In the genomic region with DNA sequence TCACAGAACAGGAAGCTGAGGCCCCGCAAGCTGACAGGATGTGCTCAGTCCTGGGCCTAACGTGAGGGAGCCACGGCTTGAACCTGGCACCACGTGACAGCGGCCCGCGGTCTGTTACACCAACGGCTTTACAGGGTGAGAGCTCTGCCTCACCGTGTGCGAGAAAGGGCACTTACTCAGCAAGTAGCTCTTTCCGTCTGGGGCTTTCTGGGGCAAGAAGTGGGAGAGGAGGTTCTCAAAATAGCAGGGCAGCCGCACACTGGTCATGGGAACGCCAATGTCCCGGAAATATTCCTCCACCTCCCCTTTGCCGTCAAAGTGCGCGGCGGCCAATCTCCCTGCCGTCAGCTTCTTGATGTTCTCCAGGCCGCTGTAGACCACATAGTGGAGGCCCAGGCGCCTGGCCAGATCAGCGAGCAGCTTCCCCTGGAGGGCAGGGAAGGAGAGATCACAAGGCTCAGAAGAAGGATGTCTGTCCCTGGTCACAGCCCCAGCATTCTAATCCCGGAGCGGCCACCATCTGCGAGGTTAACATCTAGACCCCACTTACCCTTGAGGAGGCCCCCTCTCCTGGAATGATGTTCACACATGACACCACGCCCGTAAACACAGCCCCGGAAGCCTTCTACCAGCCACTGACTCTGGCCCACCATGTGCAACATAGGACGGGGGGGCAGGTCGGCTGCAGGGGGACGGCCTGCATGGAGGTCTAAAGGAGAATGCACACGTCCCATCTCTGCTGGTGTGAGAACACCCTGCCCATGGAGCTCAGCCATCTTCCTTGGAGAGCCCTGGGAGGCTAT, we compare ENCODE assay signal across 10 cellular contexts. TPM values are rescaled to one million over a fixed set of nuclear protein-coding genes. Genes with fewer than 3 reads are reported as not detected.
A peak's percentile ranks its signal among the peaks of the same experiment; 100 is the strongest.
DNase-seq lines count a peak whose midpoint lies in the region; ATAC-seq, FAIRE-seq and TF ChIP-seq lines count a peak whose summit lies in the region.
"Had no signal": no experiment of that assay in that cellular context is flagged by ENCODE, and none has a peak within 500 bp of the region (broad histone marks: within the 10 kb centered on the region; RNA-seq: fewer than 3 reads in every experiment).

No MANE protein-coding gene starts in this region.

- no TSS peak for BruUV-seq in HepG2 (replicated peaks; lab: Mats Ljungman, UMichigan)

- H4K20me1 ChIP-seq in HepG2 (ENCODE audit: insufficient read depth, low read length) = no peaks in the 10 kb centered on the region

- H3K4me1 ChIP-seq in HepG2 (ENCODE audit: insufficient read depth, low read length) = peaks cover 41% of the 10 kb centered on the region

- no peak overlapping the region for H3K9ac ChIP-seq in HepG2 (ENCODE audit: insufficient read depth, low read depth, low read length)

- H3K27me3 ChIP-seq in HepG2 (ENCODE audit: control insufficient read depth in 1 of 2, insufficient read depth in 2 of 2, low read length in 2 of 2) = no peaks in the 10 kb centered on the region

- no peak overlapping the region for H3K4me3 ChIP-seq in HepG2 (replicated peaks in 1 of 3; ENCODE audit: insufficient read depth in 1 of 3, low read depth in 2 of 3, low read length in 3 of 3)

- intact Hi-C loops in HepG2 (cut with micrococcal nuclease; ENCODE audit: unreplicated experiment) = no loop called here

- ATAC-seq in T-helper 17 cell = peak; percentile 96
- no peak for ATAC-seq in HepG2
- ATAC-seq in HG03175 (IDR thresholded peaks at IDR 0.05; ENCODE audit: unreplicated experiment) = no peak
- ATAC-seq in HG02870 (IDR thresholded peaks at IDR 0.05; ENCODE audit: unreplicated experiment) = no peak

- TF ChIP-seq RAD21 in HepG2 (CRISPR knock-in tag; IDR thresholded peaks at IDR 0.05) = no peak

- no peak overlapping the region for H3K4me2 ChIP-seq in HepG2 (ENCODE audit: low read depth, low read length)

- TF ChIP-seq POLR2A in HepG2 (IDR thresholded peaks at IDR 0.05; ENCODE audit: insufficient read depth in 1 of 2, low read depth in 2 of 2, low read length in 2 of 2) = no peak

- H3K27me3 Mint-ChIP-seq in T-helper 17 cell = no peaks in the 10 kb centered on the region

- 97% methylated on average over 16 of the region's 32 CpGs for WGBS in HepG2 (ENCODE audit: low lambda C conversion rate)

- H3K79me2 ChIP-seq in HepG2 (ENCODE audit: insufficient read depth, low read length) = no peaks in the 10 kb centered on the region

- H3K36me3 ChIP-seq in HepG2 (replicated peaks in 1 of 2; ENCODE audit: control insufficient read depth in 1 of 2, insufficient read depth in 2 of 2, low read length in 2 of 2) = peaks cover 0 to 12% of the 10 kb centered on the region in 2 experiments; a peak in 3 of 5 replicates

- POLR2A ChIA-PET in HepG2 (lab: Yijun Ruan, JAX) = interaction anchor here (1.6 kb wide), 1 partner anchor 10 kb away, joined by 4 read pairs; a partner anchor contains a TSS

- H3K36me3 Mint-ChIP-seq in T-helper 17 cell (ENCODE audit: low read depth) = no peaks in the 10 kb centered on the region

- no peak overlapping the region for H3K27ac ChIP-seq in HepG2 (ENCODE audit: extremely low read length, insufficient read depth, low read length)

- no peak for FAIRE-seq in HepG2 (lab: Jason Lieb, UNC)

- DNase-seq in T-helper 17 cell (peak; percentile 31 to 37 (median 33)), HepG2 (ENCODE audit: low spot score) (no peak), DMS53 (lab: John Stamatoyannopoulos, UW) (no peak), retina (no peak)
- peak; percentile 69 for DNase-seq in activated effector memory CD4-positive, alpha-beta T cell treated with Interleukin-2 at 50 U/mL for 16 hours
- peak; percentile 32 to 39 for DNase-seq in stimulated activated CD8-positive, alpha-beta memory T cell treated with anti-CD3 and anti-CD28 coated beads, Interleukin-4, amount 100 ng/mL, for 1 hour (ENCODE audit: low read depth in 2 of 2, low spot score in 1 of 2)
- DNase-seq: caudate nucleus, NCI-H1105 had no signal

- in situ Hi-C loops in HepG2 (cut with HindIII; ENCODE audit: extremely low pct_ligation_motif_present, low pct_unique_long_range_greater_than_20kb) = no loop called here

- H3K4me3 Mint-ChIP-seq in T-helper 17 cell = peak overlapping the region; percentile 49

- no peak for TF ChIP-seq CTCF in HepG2 (CRISPR knock-in tag; IDR thresholded peaks at IDR 0.05)

- peak overlapping the region; percentile 94 for H3K27ac Mint-ChIP-seq in T-helper 17 cell

- CTCF ChIA-PET in HepG2 (lab: Yijun Ruan, JAX; ENCODE audit: low intra/inter-chr PET ratio, low total read pairs) = no interaction called here

- TF ChIP-seq EP300 in HepG2 (IDR thresholded peaks at IDR 0.05; ENCODE audit: low read depth in 2 of 2, low read length in 2 of 2) (no peak), HepG2 (CRISPR knock-in tag; IDR thresholded peaks at IDR 0.05; ENCODE audit: borderline replicate concordance) (no peak)

- H3K9me3 ChIP-seq in T-helper 17 cell (ENCODE audit: control insufficient read depth, low read length, poor library complexity, severe bottlenecking) (no peaks in the 10 kb centered on the region), HepG2 (ENCODE audit: low read length) (no peaks in the 10 kb centered on the region)

- H2AFZ ChIP-seq in HepG2 (ENCODE audit: low read length) = no peak overlapping the region

- H3K4me1 Mint-ChIP-seq in T-helper 17 cell = peaks cover 22% of the 10 kb centered on the region

RNA-seq across cellular contexts. Expression of a gene that starts 8.2 kb away (rescaled TPM):
- 10 to 100 TPM; 40.5 to 45.4 TPM for total RNA-seq in T-helper 17 cell
- total RNA-seq in HepG2 (2016; rRNA removed; fragmentation: Illumina TruSeq; extraction: Trizol) = 33.1 and 36.7 TPM in 2 replicates
- total RNA-seq in HepG2 (2016; cell fraction: cytosol; rRNA removed; fragmentation: Illumina TruSeq; extraction: Trizol; ENCODE audit: low read depth) = 60.6 and 75.2 TPM in 2 replicates
- total RNA-seq in HepG2 (2016; cell fraction: insoluble cytoplasmic fraction; rRNA removed; fragmentation: Illumina TruSeq; extraction: Trizol) = 36.3 and 39.9 TPM in 2 replicates
- total RNA-seq in HepG2 (2016; cell fraction: membrane; rRNA removed; fragmentation: Illumina TruSeq; extraction: Trizol) = 52.5 and 64.2 TPM in 2 replicates
- total RNA-seq in HepG2 (2016; cell fraction: nucleus; rRNA removed; fragmentation: Illumina TruSeq; extraction: Trizol) = 15.0 and 21.0 TPM in 2 replicates
- polyA plus RNA-seq in HepG2 (2011; rRNA removed) = 30.8 and 34.0 TPM in 2 replicates
- polyA plus RNA-seq in HepG2 (2011; cell fraction: cytosol; rRNA removed) = 41.5 and 57.5 TPM in 2 replicates
- 41.3 and 52.4 TPM in 2 replicates for polyA plus RNA-seq in HepG2 (2011; cell fraction: nucleus; rRNA removed)
- polyA plus RNA-seq in HepG2 (2012) = 17.3 and 21.3 TPM in 2 replicates
- polyA plus RNA-seq in HepG2 (2016; cell fraction: cytosol; fragmentation: Illumina TruSeq; extraction: Trizol; ENCODE audit: low read depth) = 75.5 and 80.9 TPM in 2 replicates
- 33.0 and 34.1 TPM in 2 replicates for polyA plus RNA-seq in HepG2 (2016; cell fraction: insoluble cytoplasmic fraction; fragmentation: Illumina TruSeq; extraction: Trizol; ENCODE audit: low read depth)
- polyA plus RNA-seq in HepG2 (2016; cell fraction: membrane; fragmentation: Illumina TruSeq; extraction: Trizol; ENCODE audit: low read depth) = 56.8 and 65.7 TPM in 2 replicates
- 30.1 and 31.9 TPM in 2 replicates for polyA plus RNA-seq in HepG2 (2016; cell fraction: nucleus; fragmentation: Illumina TruSeq; extraction: Trizol; ENCODE audit: insufficient read depth, low read depth)
- polyA minus RNA-seq in HepG2 (2011; rRNA and poly(A)+ RNA removed; ENCODE audit: low replicate concordance) = 40.7 and 121 TPM in 2 replicates
- polyA minus RNA-seq in HepG2 (2011; cell fraction: cytosol; rRNA and poly(A)+ RNA removed) = 15.1 and 18.1 TPM in 2 replicates
- 12.9 and 15.0 TPM in 2 replicates for polyA minus RNA-seq in HepG2 (2011; cell fraction: nucleus; rRNA and poly(A)+ RNA removed)

RNA-seq across cellular contexts. Expression of a gene that starts 10.0 kb away (rescaled TPM):
- 10 to 100 TPM; 31.9 to 58.8 TPM for total RNA-seq in T-helper 17 cell
- 70.4 and 82.4 TPM in 2 replicates for total RNA-seq in HepG2 (2016; rRNA removed; fragmentation: Illumina TruSeq; extraction: Trizol)
- total RNA-seq in HepG2 (2016; cell fraction: cytosol; rRNA removed; fragmentation: Illumina TruSeq; extraction: Trizol; ENCODE audit: low read depth) = 13.1 and 14.4 TPM in 2 replicates
- 66.8 and 82.9 TPM in 2 replicates for total RNA-seq in HepG2 (2016; cell fraction: insoluble cytoplasmic fraction; rRNA removed; fragmentation: Illumina TruSeq; extraction: Trizol)
- total RNA-seq in HepG2 (2016; cell fraction: membrane; rRNA removed; fragmentation: Illumina TruSeq; extraction: Trizol) = 18.9 and 22.2 TPM in 2 replicates
- 30.8 and 32.4 TPM in 2 replicates for total RNA-seq in HepG2 (2016; cell fraction: nucleus; rRNA removed; fragmentation: Illumina TruSeq; extraction: Trizol)
- 60.3 and 72.7 TPM in 2 replicates for polyA plus RNA-seq in HepG2 (2011; rRNA removed)
- polyA plus RNA-seq in HepG2 (2011; cell fraction: cytosol; rRNA removed) = 71.7 and 71.8 TPM in 2 replicates
- 26.0 and 36.8 TPM in 2 replicates for polyA plus RNA-seq in HepG2 (2011; cell fraction: nucleus; rRNA removed)
- 38.0 and 61.0 TPM in 2 replicates for polyA plus RNA-seq in HepG2 (2012)
- 12.6 and 14.1 TPM in 2 replicates for polyA plus RNA-seq in HepG2 (2016; cell fraction: cytosol; fragmentation: Illumina TruSeq; extraction: Trizol; ENCODE audit: low read depth)
- polyA plus RNA-seq in HepG2 (2016; cell fraction: insoluble cytoplasmic fraction; fragmentation: Illumina TruSeq; extraction: Trizol; ENCODE audit: low read depth) = 105 and 111 TPM in 2 replicates
- polyA plus RNA-seq in HepG2 (2016; cell fraction: membrane; fragmentation: Illumina TruSeq; extraction: Trizol; ENCODE audit: low read depth) = 15.3 and 17.8 TPM in 2 replicates
- 44.4 and 56.4 TPM in 2 replicates for polyA plus RNA-seq in HepG2 (2016; cell fraction: nucleus; fragmentation: Illumina TruSeq; extraction: Trizol; ENCODE audit: insufficient read depth, low read depth)
- 41.9 and 78.2 TPM in 2 replicates for polyA minus RNA-seq in HepG2 (2011; rRNA and poly(A)+ RNA removed; ENCODE audit: low replicate concordance)
- 21.1 and 25.6 TPM in 2 replicates for polyA minus RNA-seq in HepG2 (2011; cell fraction: cytosol; rRNA and poly(A)+ RNA removed)
- polyA minus RNA-seq in HepG2 (2011; cell fraction: nucleus; rRNA and poly(A)+ RNA removed) = 14.3 and 27.1 TPM in 2 replicates

RNA-seq across cellular contexts. Expression of a gene that starts 40.5 kb away (rescaled TPM):
- total RNA-seq in T-helper 17 cell (10 to 100 TPM; 27.9 to 29.7 TPM), HepG2 (2016; rRNA removed; fragmentation: Illumina TruSeq; extraction: Trizol) (75.3 and 77.0 TPM in 2 replicates)
- total RNA-seq in HepG2 (2016; cell fraction: cytosol; rRNA removed; fragmentation: Illumina TruSeq; extraction: Trizol; ENCODE audit: low read depth) = 25.0 and 28.5 TPM in 2 replicates
- total RNA-seq in HepG2 (2016; cell fraction: insoluble cytoplasmic fraction; rRNA removed; fragmentation: Illumina TruSeq; extraction: Trizol) = 71.5 and 76.4 TPM in 2 replicates
- total RNA-seq in HepG2 (2016; cell fraction: membrane; rRNA removed; fragmentation: Illumina TruSeq; extraction: Trizol) = 43.5 and 45.7 TPM in 2 replicates
- 42.9 and 52.3 TPM in 2 replicates for total RNA-seq in HepG2 (2016; cell fraction: nucleus; rRNA removed; fragmentation: Illumina TruSeq; extraction: Trizol)
- 79.9 and 83.3 TPM in 2 replicates for polyA plus RNA-seq in HepG2 (2011; rRNA removed)
- 73.4 and 79.2 TPM in 2 replicates for polyA plus RNA-seq in HepG2 (2011; cell fraction: cytosol; rRNA removed)
- 121 and 132 TPM in 2 replicates for polyA plus RNA-seq in HepG2 (2011; cell fraction: nucleus; rRNA removed)
- polyA plus RNA-seq in HepG2 (2012) = 51.0 and 51.3 TPM in 2 replicates
- polyA plus RNA-seq in HepG2 (2016; cell fraction: cytosol; fragmentation: Illumina TruSeq; extraction: Trizol; ENCODE audit: low read depth) = 9.0 and 9.9 TPM in 2 replicates
- 60.7 and 69.6 TPM in 2 replicates for polyA plus RNA-seq in HepG2 (2016; cell fraction: insoluble cytoplasmic fraction; fragmentation: Illumina TruSeq; extraction: Trizol; ENCODE audit: low read depth)
- polyA plus RNA-seq in HepG2 (2016; cell fraction: membrane; fragmentation: Illumina TruSeq; extraction: Trizol; ENCODE audit: low read depth) = 16.3 and 18.8 TPM in 2 replicates
- 95.3 and 101 TPM in 2 replicates for polyA plus RNA-seq in HepG2 (2016; cell fraction: nucleus; fragmentation: Illumina TruSeq; extraction: Trizol; ENCODE audit: insufficient read depth, low read depth)
- polyA minus RNA-seq in HepG2 (2011; rRNA and poly(A)+ RNA removed; ENCODE audit: low replicate concordance) = 68.2 and 70.0 TPM in 2 replicates
- 33.7 and 41.2 TPM in 2 replicates for polyA minus RNA-seq in HepG2 (2011; cell fraction: cytosol; rRNA and poly(A)+ RNA removed)
- 60.1 and 62.8 TPM in 2 replicates for polyA minus RNA-seq in HepG2 (2011; cell fraction: nucleus; rRNA and poly(A)+ RNA removed)

RNA-seq across cellular contexts. Expression of a gene that starts 49.8 kb away (rescaled TPM):
- total RNA-seq in T-helper 17 cell (100 to 1,000 TPM; 733 to 757 TPM), HepG2 (2016; rRNA removed; fragmentation: Illumina TruSeq; extraction: Trizol) (5.9 and 9.9 TPM in 2 replicates)
- total RNA-seq in HepG2 (2016; cell fraction: cytosol; rRNA removed; fragmentation: Illumina TruSeq; extraction: Trizol; ENCODE audit: low read depth) = 5.5 and 8.0 TPM in 2 replicates
- 4.0 and 11.9 TPM in 2 replicates for total RNA-seq in HepG2 (2016; cell fraction: insoluble cytoplasmic fraction; rRNA removed; fragmentation: Illumina TruSeq; extraction: Trizol)
- 3.5 and 3.8 TPM in 2 replicates for total RNA-seq in HepG2 (2016; cell fraction: membrane; rRNA removed; fragmentation: Illumina TruSeq; extraction: Trizol)
- total RNA-seq in HepG2 (2016; cell fraction: nucleus; rRNA removed; fragmentation: Illumina TruSeq; extraction: Trizol) = 13.2 and 15.4 TPM in 2 replicates
- 14.3 and 17.1 TPM in 2 replicates for polyA plus RNA-seq in HepG2 (2011; rRNA removed)
- polyA plus RNA-seq in HepG2 (2011; cell fraction: cytosol; rRNA removed) = 2.7 and 6.4 TPM in 2 replicates
- polyA plus RNA-seq in HepG2 (2011; cell fraction: nucleus; rRNA removed) = 179 and 209 TPM in 2 replicates
- polyA plus RNA-seq in HepG2 (2012) = 9.1 and 11.1 TPM in 2 replicates
- 0.66 and 0.77 TPM in 2 replicates for polyA plus RNA-seq in HepG2 (2016; cell fraction: cytosol; fragmentation: Illumina TruSeq; extraction: Trizol; ENCODE audit: low read depth)
- 4.2 and 5.3 TPM in 2 replicates for polyA plus RNA-seq in HepG2 (2016; cell fraction: insoluble cytoplasmic fraction; fragmentation: Illumina TruSeq; extraction: Trizol; ENCODE audit: low read depth)
- polyA plus RNA-seq in HepG2 (2016; cell fraction: membrane; fragmentation: Illumina TruSeq; extraction: Trizol; ENCODE audit: low read depth) = 1.1 and 2.1 TPM in 2 replicates
- polyA plus RNA-seq in HepG2 (2016; cell fraction: nucleus; fragmentation: Illumina TruSeq; extraction: Trizol; ENCODE audit: insufficient read depth, low read depth) = 28.1 and 39.8 TPM in 2 replicates
- 26.6 and 27.6 TPM in 2 replicates for polyA minus RNA-seq in HepG2 (2011; rRNA and poly(A)+ RNA removed; ENCODE audit: low replicate concordance)
- polyA minus RNA-seq in HepG2 (2011; cell fraction: cytosol; rRNA and poly(A)+ RNA removed) = 8.2 and 9.7 TPM in 2 replicates
- 35.3 and 35.7 TPM in 2 replicates for polyA minus RNA-seq in HepG2 (2011; cell fraction: nucleus; rRNA and poly(A)+ RNA removed)

Comparison
In these comparisons a context has a peak if more than half of its experiments do, and no peak if none do; other contexts are left out.
1. DNase-seq: peak in T-helper 17 cell (3 of 3), activated effector memory CD4-positive, alpha-beta T cell treated with Interleukin-2 at 50 U/mL for 16 hours (single experiment) and stimulated activated CD8-positive, alpha-beta memory T cell treated with anti-CD3 and anti-CD28 coated beads, Interleukin-4, amount 100 ng/mL, for 1 hour (2 of 2); none in HepG2 (single experiment), DMS53 (single experiment) and retina (single experiment).